Comparison of ENCODE assay signal across 1 cellular context in genomic region chr1:111251570-111251969, GRCh38.
TF ChIP-seq lines count a peak whose summit lies in the region.

No MANE protein-coding gene starts in this region.

TF ChIP-seq in GM23338, 12 proteins besides CTCF, POLR2A, EP300 and RAD21:
- TF ChIP-seq STAT1 (IDR thresholded peaks at IDR 0.05; ENCODE audit: unreplicated experiment) (no peak), ZNF462 (CRISPR knock-in tag; IDR thresholded peaks at IDR 0.05) (no peak), EZH2phosphoT487 (IDR thresholded peaks at IDR 0.05; ENCODE audit: unreplicated experiment) (no peak), ZNF114 (CRISPR knock-in tag; IDR thresholded peaks at IDR 0.05) (no peak), POLR2AphosphoS5 (IDR thresholded peaks at IDR 0.05; ENCODE audit: low read depth) (no peak), EZH2 (IDR thresholded peaks at IDR 0.05; ENCODE audit: low read depth, unreplicated experiment) (no peak), ZNF331 (CRISPR knock-in tag; IDR thresholded peaks at IDR 0.05; ENCODE audit: low read depth) (no peak), NANOG (IDR thresholded peaks at IDR 0.05; ENCODE audit: borderline replicate concordance) (no peak)
- TF ChIP-seq, protein P1, sequence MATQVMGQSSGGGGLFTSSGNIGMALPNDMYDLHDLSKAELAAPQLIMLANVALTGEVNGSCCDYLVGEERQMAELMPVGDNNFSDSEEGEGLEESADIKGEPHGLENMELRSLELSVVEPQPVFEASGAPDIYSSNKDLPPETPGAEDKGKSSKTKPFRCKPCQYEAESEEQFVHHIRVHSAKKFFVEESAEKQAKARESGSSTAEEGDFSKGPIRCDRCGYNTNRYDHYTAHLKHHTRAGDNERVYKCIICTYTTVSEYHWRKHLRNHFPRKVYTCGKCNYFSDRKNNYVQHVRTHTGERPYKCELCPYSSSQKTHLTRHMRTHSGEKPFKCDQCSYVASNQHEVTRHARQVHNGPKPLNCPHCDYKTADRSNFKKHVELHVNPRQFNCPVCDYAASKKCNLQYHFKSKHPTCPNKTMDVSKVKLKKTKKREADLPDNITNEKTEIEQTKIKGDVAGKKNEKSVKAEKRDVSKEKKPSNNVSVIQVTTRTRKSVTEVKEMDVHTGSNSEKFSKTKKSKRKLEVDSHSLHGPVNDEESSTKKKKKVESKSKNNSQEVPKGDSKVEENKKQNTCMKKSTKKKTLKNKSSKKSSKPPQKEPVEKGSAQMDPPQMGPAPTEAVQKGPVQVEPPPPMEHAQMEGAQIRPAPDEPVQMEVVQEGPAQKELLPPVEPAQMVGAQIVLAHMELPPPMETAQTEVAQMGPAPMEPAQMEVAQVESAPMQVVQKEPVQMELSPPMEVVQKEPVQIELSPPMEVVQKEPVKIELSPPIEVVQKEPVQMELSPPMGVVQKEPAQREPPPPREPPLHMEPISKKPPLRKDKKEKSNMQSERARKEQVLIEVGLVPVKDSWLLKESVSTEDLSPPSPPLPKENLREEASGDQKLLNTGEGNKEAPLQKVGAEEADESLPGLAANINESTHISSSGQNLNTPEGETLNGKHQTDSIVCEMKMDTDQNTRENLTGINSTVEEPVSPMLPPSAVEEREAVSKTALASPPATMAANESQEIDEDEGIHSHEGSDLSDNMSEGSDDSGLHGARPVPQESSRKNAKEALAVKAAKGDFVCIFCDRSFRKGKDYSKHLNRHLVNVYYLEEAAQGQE (IDR thresholded peaks at IDR 0.05; ENCODE audit: unreplicated experiment): no peak
- TF ChIP-seq, protein P2, sequence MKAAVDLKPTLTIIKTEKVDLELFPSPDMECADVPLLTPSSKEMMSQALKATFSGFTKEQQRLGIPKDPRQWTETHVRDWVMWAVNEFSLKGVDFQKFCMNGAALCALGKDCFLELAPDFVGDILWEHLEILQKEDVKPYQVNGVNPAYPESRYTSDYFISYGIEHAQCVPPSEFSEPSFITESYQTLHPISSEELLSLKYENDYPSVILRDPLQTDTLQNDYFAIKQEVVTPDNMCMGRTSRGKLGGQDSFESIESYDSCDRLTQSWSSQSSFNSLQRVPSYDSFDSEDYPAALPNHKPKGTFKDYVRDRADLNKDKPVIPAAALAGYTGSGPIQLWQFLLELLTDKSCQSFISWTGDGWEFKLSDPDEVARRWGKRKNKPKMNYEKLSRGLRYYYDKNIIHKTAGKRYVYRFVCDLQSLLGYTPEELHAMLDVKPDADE (IDR thresholded peaks at IDR 0.05): no peak
